9 cellular contexts compared by ENCODE assay signal in the genomic region with DNA sequence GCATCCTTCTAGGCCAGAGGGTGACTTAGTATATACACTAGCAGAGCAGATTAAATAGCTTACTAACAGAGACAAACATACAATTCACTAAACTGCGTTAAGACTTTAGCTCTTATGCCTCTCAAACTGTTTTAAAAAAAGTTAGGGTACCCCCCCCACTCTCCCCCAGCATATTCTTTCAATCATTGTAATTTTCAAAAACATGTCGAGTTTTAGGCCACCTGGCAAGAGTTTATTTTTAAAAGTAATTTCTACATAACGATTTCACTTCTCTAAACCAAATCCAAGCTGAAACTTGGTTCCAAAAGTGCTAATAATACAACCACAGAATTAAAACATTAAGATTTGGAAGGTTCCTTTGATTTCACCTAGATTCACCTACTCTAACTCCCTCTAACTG.
DNase-seq lines count a peak whose midpoint lies in the region; ATAC-seq and TF ChIP-seq lines count a peak whose summit lies in the region.
"Had no signal": no experiment of that assay in that cellular context is flagged by ENCODE, and none has a peak within 500 bp of the region (broad histone marks: within the 10 kb centered on the region; RNA-seq: fewer than 3 reads in every experiment).

No MANE protein-coding gene starts in this region.

- H3K4me3 ChIP-seq in CD4-positive, alpha-beta memory T cell (ENCODE audit: low read length in 2 of 2) = no peak overlapping the region
- H3K4me3 ChIP-seq in HUES64 (ENCODE audit: low read length) (peak overlapping the region; percentile 30; the same call in 1 of the 2 replicates), neutrophil (ENCODE audit: low read depth in 1 of 2, low read length in 1 of 2) (peak overlapping the region in 1 of 2 experiments; percentile 62)

- H3K4me1 ChIP-seq in CD4-positive, alpha-beta memory T cell (ENCODE audit: insufficient read depth, low read length) = peaks cover 77% of the 10 kb centered on the region
- peaks cover 57% of the 10 kb centered on the region for H3K4me1 ChIP-seq in HUES64 (ENCODE audit: insufficient read depth, low read length)
- peaks cover 73 to 76% of the 10 kb centered on the region in 2 experiments for H3K4me1 ChIP-seq in neutrophil (ENCODE audit: control insufficient read depth in 1 of 2, insufficient read depth in 1 of 2, low read depth in 1 of 2, low read length in 1 of 2)

- peak overlapping the region in 7 of 8 donors; percentile 18 to 78 (median 61) for H3K4me3 Mint-ChIP-seq in CD4-positive, alpha-beta memory T cell
- H3K4me3 Mint-ChIP-seq in brain = peak overlapping the region; percentile 51 to 92 (median 77)

- no peaks in the 10 kb centered on the region for H3K9me3 ChIP-seq in CD4-positive, alpha-beta memory T cell (ENCODE audit: control insufficient read depth in 1 of 2, low read length in 2 of 2)
- H3K9me3 ChIP-seq in HUES64 (ENCODE audit: insufficient read depth, low read depth, low read length) = no peaks in the 10 kb centered on the region
- no peaks in the 10 kb centered on the region for H3K9me3 ChIP-seq in neutrophil

- H3K9ac ChIP-seq in HUES64 (ENCODE audit: low read depth, low read length) = no peak overlapping the region

- ATAC-seq in HG03432 (IDR thresholded peaks at IDR 0.05; ENCODE audit: unreplicated experiment) = no peak
- ATAC-seq in GM18873 (IDR thresholded peaks at IDR 0.05; ENCODE audit: low FRiP score, unreplicated experiment) = no peak

- peaks cover 40 to 60% (median 50%) of the 10 kb centered on the region in 4 donors for H3K4me1 Mint-ChIP-seq in CD4-positive, alpha-beta memory T cell
- peaks cover 76% of the 10 kb centered on the region for H3K4me1 Mint-ChIP-seq in brain

- no peak for DNase-seq in CD4-positive, alpha-beta memory T cell
- no peak for DNase-seq in H4 (ENCODE audit: low spot score)
- no peak for DNase-seq in activated CD8-positive, alpha-beta memory T cell treated with anti-CD3 and anti-CD28 coated beads, Interleukin-2, amount 50 U/mL, for 48 hours
- DNase-seq: NCI-H510A had no signal

- CTCF ChIA-PET in CD4-positive, alpha-beta memory T cell (lab: Charles Lee; ENCODE audit: partially characterized antibody) = interaction anchor here (0.8 to 2.6 kb wide), 4 partner anchors 37 to 458 kb away, joined by 3 to 9 read pairs (median 4); no protein-coding TSS in a partner anchor

- 78% methylated on average over 3 of the region's 3 CpGs for WGBS in HUES64

- peak overlapping the region in 4 of 7 donors; percentile 2 to 69 (median 39) for H3K27ac Mint-ChIP-seq in CD4-positive, alpha-beta memory T cell
- H3K27ac Mint-ChIP-seq in brain = peak overlapping the region in 3 of 5 experiments; percentile 27 to 81 (median 70)

- no peaks in the 10 kb centered on the region for H3K36me3 ChIP-seq in CD4-positive, alpha-beta memory T cell (ENCODE audit: insufficient read depth, low read length)
- H3K36me3 ChIP-seq in HUES64 (ENCODE audit: insufficient read depth, low read length) (peaks cover 63% of the 10 kb centered on the region), neutrophil (peaks cover 23% of the 10 kb centered on the region)

- H3K27me3 Mint-ChIP-seq in CD4-positive, alpha-beta memory T cell = no peaks in the 10 kb centered on the region
- H3K27me3 Mint-ChIP-seq in brain = no peaks in the 10 kb centered on the region

- TF ChIP-seq CTCF in brain (conservative IDR thresholded peaks at IDR 0.05) (no peak), neutrophil (IDR thresholded peaks at IDR 0.05) (no peak)

- no peaks in the 10 kb centered on the region for H3K9me3 Mint-ChIP-seq in CD4-positive, alpha-beta memory T cell
- peaks cover 0 to 3% (median 0%) of the 10 kb centered on the region in 5 experiments for H3K9me3 Mint-ChIP-seq in brain

- no peak overlapping the region for H3K27ac ChIP-seq in CD4-positive, alpha-beta memory T cell (ENCODE audit: low read depth, low read length)
- H3K27ac ChIP-seq in HUES64 (ENCODE audit: low read depth, low read length) (no peak overlapping the region), neutrophil (peak overlapping the region; percentile 44)

- intact Hi-C loops in CD4-positive, alpha-beta memory T cell (cut with micrococcal nuclease) = loop anchor here (1.0 kb wide), 1 partner anchor 8 kb away; no protein-coding TSS in a partner anchor

- POLR2A ChIA-PET in CD4-positive, alpha-beta memory T cell (lab: Charles Lee; ENCODE audit: partially characterized antibody) = interaction anchor here (1.1 to 1.3 kb wide), 2 partner anchors 15 to 27 kb away, joined by 3 to 4 read pairs; no protein-coding TSS in a partner anchor

- peaks cover 24 to 55% of the 10 kb centered on the region in 2 donors for H3K36me3 Mint-ChIP-seq in CD4-positive, alpha-beta memory T cell
- peaks cover 60% of the 10 kb centered on the region for H3K36me3 Mint-ChIP-seq in brain

- H3K27me3 ChIP-seq in CD4-positive, alpha-beta memory T cell (ENCODE audit: insufficient read depth, low read length) = no peaks in the 10 kb centered on the region
- H3K27me3 ChIP-seq in HUES64 (ENCODE audit: insufficient read depth, low read length) = no peaks in the 10 kb centered on the region
- H3K27me3 ChIP-seq in neutrophil = no peaks in the 10 kb centered on the region
